In the genomic region with DNA sequence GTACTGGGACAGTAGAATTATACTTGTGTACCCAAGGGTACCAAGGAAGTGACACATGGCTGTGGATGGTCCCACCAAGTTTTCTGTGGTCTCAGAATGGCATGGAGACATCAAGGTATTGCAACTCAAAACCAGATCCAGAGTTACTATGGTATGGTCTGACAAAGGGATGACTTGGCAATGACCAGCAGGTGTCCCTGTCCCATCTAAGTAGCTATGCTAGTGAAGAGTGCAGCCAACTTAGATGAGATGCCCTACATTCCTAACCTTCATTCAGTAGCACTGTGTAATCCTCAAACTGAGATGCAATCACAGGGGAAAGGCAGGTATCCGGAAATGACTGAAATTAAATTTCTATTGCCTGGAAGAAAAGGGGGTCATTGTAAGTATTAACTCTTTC, we compare ENCODE assay signal across 24 cellular contexts.
A peak's percentile ranks its signal among the peaks of the same experiment; 100 is the strongest.
DNase-seq lines count a peak whose midpoint lies in the region; ATAC-seq, FAIRE-seq and TF ChIP-seq lines count a peak whose summit lies in the region.
"Had no signal": no experiment of that assay in that cellular context is flagged by ENCODE, and none has a peak within 500 bp of the region (broad histone marks: within the 10 kb centered on the region; RNA-seq: fewer than 3 reads in every experiment).

No MANE protein-coding gene starts in this region.

- CTCF ChIA-PET in HepG2 (lab: Yijun Ruan, JAX; ENCODE audit: low intra/inter-chr PET ratio, low total read pairs) (no interaction called here), PC-3 (lab: Charles Lee) (no interaction called here)

- H3K9me3 ChIP-seq in HepG2 (ENCODE audit: low read length): peaks cover 8% of the 10 kb centered on the region; the same call in 1 of the 2 replicates
- no peaks in the 10 kb centered on the region for H3K9me3 ChIP-seq in right lobe of liver
- H3K9me3 ChIP-seq in PC-3 (ENCODE audit: low read length): peaks cover 4% of the 10 kb centered on the region; the same call in 1 of the 2 replicates
- H3K9me3 ChIP-seq: prostate gland had no signal

- no peaks in the 10 kb centered on the region for H3K27me3 ChIP-seq in HepG2 (ENCODE audit: control insufficient read depth in 1 of 2, insufficient read depth in 2 of 2, low read length in 2 of 2)
- H3K27me3 ChIP-seq in right lobe of liver: no peaks in the 10 kb centered on the region
- H3K27me3 ChIP-seq in PC-3 (ENCODE audit: low read length): no peaks in the 10 kb centered on the region
- H3K27me3 ChIP-seq: BLaER1 treated with 17β-estradiol and CSF1 and Interleukin-3, amounts not matched to agents 10 nM and 100 nM; transverse colon had no signal

- TF ChIP-seq RAD21 in HepG2 (CRISPR knock-in tag; IDR thresholded peaks at IDR 0.05): no peak

- peak; percentile 66 for ATAC-seq in HepG2
- ATAC-seq in right lobe of liver: no peak
- ATAC-seq in PC-3: peak; percentile 37; the same call in 1 of the 2 replicates
- peak; percentile 42 for ATAC-seq in esophagus mucosa
- ATAC-seq in effector memory CD8-positive, alpha-beta T cell (replicated peaks): no peak
- ATAC-seq in HG03565 (IDR thresholded peaks at IDR 0.05; ENCODE audit: unreplicated experiment): no peak

- peaks cover 4 to 9% of the 10 kb centered on the region in 2 donors for H3K9me3 Mint-ChIP-seq in effector memory CD8-positive, alpha-beta T cell

- H3K4me2 ChIP-seq in HepG2 (ENCODE audit: low read depth, low read length): no peak overlapping the region
- H3K4me2 ChIP-seq in PC-3 (ENCODE audit: low read length): no peak overlapping the region
- H3K4me2 ChIP-seq: BLaER1 treated with 17β-estradiol and CSF1 and Interleukin-3, amounts not matched to agents 10 nM and 100 nM had no signal

- no peak overlapping the region for H3K4me3 ChIP-seq in HepG2 (replicated peaks in 1 of 3; ENCODE audit: insufficient read depth in 1 of 3, low read depth in 2 of 3, low read length in 3 of 3)
- no peak overlapping the region for H3K4me3 ChIP-seq in right lobe of liver
- H3K4me3 ChIP-seq in PC-3 (ENCODE audit: low read length): no peak overlapping the region
- H3K4me3 ChIP-seq: BLaER1 treated with 17β-estradiol and CSF1 and Interleukin-3, amounts not matched to agents 10 nM and 100 nM; lung; prostate gland; skin epidermis; transverse colon had no signal

- intact Hi-C loops in HepG2 (cut with micrococcal nuclease; ENCODE audit: unreplicated experiment): no loop called here
- intact Hi-C loops in right lobe of liver (cut with DNase I): no loop called here
- intact Hi-C loops in PC-3 (cut with micrococcal nuclease): no loop called here

- no peak for TF ChIP-seq CTCF in HepG2 (CRISPR knock-in tag; IDR thresholded peaks at IDR 0.05)
- TF ChIP-seq CTCF in right lobe of liver (IDR thresholded peaks at IDR 0.05): no peak
- peak; percentile 42; the same call in 1 of the 2 replicates for TF ChIP-seq CTCF in PC-3 (conservative IDR thresholded peaks at IDR 0.05; ENCODE audit: low read depth, low read length)

- no peak overlapping the region for H3K4me3 Mint-ChIP-seq in effector memory CD8-positive, alpha-beta T cell
- H3K4me3 Mint-ChIP-seq: activated naive CD8-positive, alpha-beta T cell; IgD-negative memory B cell; stimulated activated naive CD8-positive, alpha-beta T cell treated with anti-CD3 and anti-CD28 coated beads, Interleukin-15, Interleukin-2, amounts not matched to agents 100 ng/mL and 50 ng/mL, for 24 hours had no signal

- H3K4me1 ChIP-seq in HepG2 (ENCODE audit: insufficient read depth, low read length) (no peaks in the 10 kb centered on the region; the same call in 1 of the 2 replicates), right lobe of liver (no peaks in the 10 kb centered on the region), PC-3 (ENCODE audit: insufficient read depth, low read length) (no peaks in the 10 kb centered on the region)
- H3K4me1 ChIP-seq: prostate gland, transverse colon had no signal

- in situ Hi-C loops in HepG2 (cut with HindIII; ENCODE audit: extremely low pct_ligation_motif_present, low pct_unique_long_range_greater_than_20kb): no loop called here

- H3K79me2 ChIP-seq in HepG2 (ENCODE audit: insufficient read depth, low read length) (no peaks in the 10 kb centered on the region), PC-3 (ENCODE audit: low read length) (no peaks in the 10 kb centered on the region)

- BruUV-seq in HepG2 (replicated peaks; lab: Mats Ljungman, UMichigan) (no TSS peak), PC-3 (replicated peaks; lab: Mats Ljungman, UMichigan) (no TSS peak)

- TF ChIP-seq EP300 in HepG2 (IDR thresholded peaks at IDR 0.05; ENCODE audit: low read depth in 2 of 2, low read length in 2 of 2) (no peak), HepG2 (CRISPR knock-in tag; IDR thresholded peaks at IDR 0.05; ENCODE audit: borderline replicate concordance) (no peak)

- H2AFZ ChIP-seq in HepG2 (ENCODE audit: low read length) (no peak overlapping the region), PC-3 (ENCODE audit: low read length) (no peak overlapping the region)

- no peaks in the 10 kb centered on the region for H3K36me3 Mint-ChIP-seq in effector memory CD8-positive, alpha-beta T cell (ENCODE audit: insufficient read depth)

- 0% methylated on average over 1 of the region's 1 CpG for WGBS in HepG2 (ENCODE audit: low lambda C conversion rate)
- WGBS in right lobe of liver (ENCODE audit: insufficient coverage, low coverage, low lambda C conversion rate, missing lambda C conversion rate): 50% methylated on average over 1 of the region's 1 CpG

- H3K4me1 Mint-ChIP-seq in effector memory CD8-positive, alpha-beta T cell (ENCODE audit: low read depth in 2 of 2): no peaks in the 10 kb centered on the region
- H3K4me1 Mint-ChIP-seq: IgD-negative memory B cell had no signal

- H3K27me3 Mint-ChIP-seq in effector memory CD8-positive, alpha-beta T cell: peaks cover 0 to 23% of the 10 kb centered on the region in 2 donors
- H3K27me3 Mint-ChIP-seq: stimulated activated naive CD8-positive, alpha-beta T cell treated with anti-CD3 and anti-CD28 coated beads, Interleukin-15, Interleukin-2, amounts not matched to agents 100 ng/mL and 50 ng/mL, for 24 hours had no signal

- no peak overlapping the region for H3K27ac Mint-ChIP-seq in effector memory CD8-positive, alpha-beta T cell
- H3K27ac Mint-ChIP-seq: activated naive CD8-positive, alpha-beta T cell; IgD-negative memory B cell; stimulated activated naive CD8-positive, alpha-beta T cell treated with anti-CD3 and anti-CD28 coated beads, Interleukin-15, Interleukin-2, amounts not matched to agents 100 ng/mL and 50 ng/mL, for 24 hours had no signal

- TF ChIP-seq POLR2A in HepG2 (IDR thresholded peaks at IDR 0.05; ENCODE audit: insufficient read depth in 1 of 2, low read depth in 2 of 2, low read length in 2 of 2) (no peak), right lobe of liver (IDR thresholded peaks at IDR 0.05) (no peak)

- H4K20me1 ChIP-seq in HepG2 (ENCODE audit: insufficient read depth, low read length): no peaks in the 10 kb centered on the region
- no peaks in the 10 kb centered on the region for H4K20me1 ChIP-seq in PC-3 (ENCODE audit: low read length)
- H4K20me1 ChIP-seq: BLaER1 treated with 17β-estradiol and CSF1 and Interleukin-3, amounts not matched to agents 10 nM and 100 nM had no signal

- no peak for DNase-seq in HepG2 (ENCODE audit: low spot score)
- DNase-seq in right lobe of liver: no peak
- peak; percentile 35 for DNase-seq in PC-3
- DNase-seq in effector memory CD8-positive, alpha-beta T cell: no peak
- DNase-seq in SIG-M5 (lab: John Stamatoyannopoulos, UW): no peak
- DNase-seq in NCI-H1694 treated with DMSO at 0.1 percent for 48 hours (lab: John Stamatoyannopoulos, UW): no peak
- DNase-seq: Calu3; effector CD8-positive, alpha-beta T cell; islet precursor cell; MM.1S; NCI-H187 treated with DMSO at 0.1 percent for 48 hours; NCI-H446; NK-92 treated with Interleukin-12 subunit alpha and Interleukin-12 subunit beta, amount 100 ng/mL, for 24 hours; transverse colon had no signal

- no peaks in the 10 kb centered on the region for H3F3A ChIP-seq in PC-3 (ENCODE audit: low read length, unreplicated experiment)

- H3K9ac ChIP-seq in HepG2 (ENCODE audit: insufficient read depth, low read depth, low read length) (no peak overlapping the region), PC-3 (ENCODE audit: low read length) (no peak overlapping the region)
- H3K9ac ChIP-seq: BLaER1 treated with 17β-estradiol and CSF1 and Interleukin-3, amounts not matched to agents 10 nM and 100 nM had no signal

- no peak for FAIRE-seq in HepG2 (lab: Jason Lieb, UNC)

- H3K9me2 ChIP-seq in PC-3 (replicated peaks; ENCODE audit: low read length): no peaks in the 10 kb centered on the region

- H3K27ac ChIP-seq in HepG2 (ENCODE audit: extremely low read length, insufficient read depth, low read length) (no peak overlapping the region), right lobe of liver (no peak overlapping the region), PC-3 (ENCODE audit: low read length) (no peak overlapping the region)
- H3K27ac ChIP-seq: BLaER1 treated with 17β-estradiol and CSF1 and Interleukin-3, amounts not matched to agents 10 nM and 100 nM; prostate gland; RWPE1; skin epidermis; transverse colon had no signal

- POLR2A ChIA-PET in HepG2 (lab: Yijun Ruan, JAX) (no interaction called here), PC-3 (lab: Charles Lee; ENCODE audit: unreplicated experiment) (no interaction called here)

- H3K36me3 ChIP-seq in HepG2 (replicated peaks in 1 of 2; ENCODE audit: control insufficient read depth in 1 of 2, insufficient read depth in 2 of 2, low read length in 2 of 2) (no peaks in the 10 kb centered on the region), right lobe of liver (no peaks in the 10 kb centered on the region), PC-3 (ENCODE audit: low read depth, low read length) (no peaks in the 10 kb centered on the region)
- H3K36me3 ChIP-seq: BLaER1 treated with 17β-estradiol and CSF1 and Interleukin-3, amounts not matched to agents 10 nM and 100 nM; prostate gland; transverse colon had no signal

TF ChIP-seq in HepG2, 621 proteins besides CTCF, POLR2A, EP300 and RAD21:
- TF ChIP-seq SP140L (CRISPR knock-in tag; IDR thresholded peaks at IDR 0.05; ENCODE audit: borderline replicate concordance): no peak
- no peak for TF ChIP-seq ZNF44 (CRISPR knock-in tag; IDR thresholded peaks at IDR 0.05)

Comparison
In these comparisons a context has a peak if more than half of its experiments do, and no peak if none do; other contexts are left out.
1. ATAC-seq: peak in HepG2 (single experiment), PC-3 (single experiment) and esophagus mucosa (single experiment); none in right lobe of liver (0 of 4), effector memory CD8-positive, alpha-beta T cell (single experiment) and HG03565 (single experiment).